Comparison of ENCODE assay signal across 19 cellular contexts in genomic region chr16:88936913-88937666, GRCh38. TPM values are rescaled to one million over a fixed set of nuclear protein-coding genes. Genes with fewer than 3 reads are reported as not detected.
DNase-seq lines count a peak whose midpoint lies in the region; ATAC-seq, FAIRE-seq and TF ChIP-seq lines count a peak whose summit lies in the region.
"Had no signal": no experiment of that assay in that cellular context is flagged by ENCODE, and none has a peak within 500 bp of the region (broad histone marks: within the 10 kb centered on the region; RNA-seq: fewer than 3 reads in every experiment).

No MANE protein-coding gene starts in this region.

- H3K27ac ChIP-seq in DOHH2 (ENCODE audit: low read depth, low read length) = peak overlapping the region; percentile 53
- H3K27ac ChIP-seq in K562 (ENCODE audit: extremely low read depth, low read depth, low read length) = no peak overlapping the region
- peak overlapping the region; percentile 8 to 22 (median 10) for H3K27ac ChIP-seq in right lobe of liver
- peak overlapping the region in 17 of 21 experiments; percentile 4 to 79 (median 58) for H3K27ac ChIP-seq in skin epidermis
- H3K27ac ChIP-seq: thoracic aorta had no signal

- H3K9me1 ChIP-seq in K562 (ENCODE audit: control insufficient read depth, insufficient read depth, low read length) = no peaks in the 10 kb centered on the region

- 97% methylated on average over 26 of the region's 34 CpGs for WGBS in K562 (ENCODE audit: insufficient coverage, low coverage, missing lambda C conversion rate)
- 45% methylated on average over 4 of the region's 34 CpGs for WGBS in right lobe of liver (ENCODE audit: insufficient coverage, low coverage, low lambda C conversion rate, missing lambda C conversion rate)

- no peaks in the 10 kb centered on the region for H3K9me2 ChIP-seq in DOHH2 (replicated peaks; ENCODE audit: control insufficient read depth, low read length)

- ATAC-seq in K562 = no peak
- ATAC-seq in right lobe of liver = no peak
- ATAC-seq in HG02970 (IDR thresholded peaks at IDR 0.05; ENCODE audit: low FRiP score, unreplicated experiment) = no peak
- ATAC-seq: effector memory CD8-positive, alpha-beta T cell had no signal

- POLR2A ChIA-PET in K562 (lab: Yijun Ruan, JAX) (no interaction called here), GM10248 (lab: Yijun Ruan, JAX) (no interaction called here)

- in situ Hi-C loops in K562 (cut with MboI) = no loop called here

- peaks cover 29% of the 10 kb centered on the region for H4K20me1 ChIP-seq in DOHH2 (ENCODE audit: control insufficient read depth, insufficient read depth, low read depth, low read length)
- H4K20me1 ChIP-seq in K562 (replicated peaks; ENCODE audit: control insufficient read depth, insufficient read depth, low read length) = peaks cover 6% of the 10 kb centered on the region; the same call in 1 of the 2 replicates

- no TSS peak for BruUV-seq in K562 (replicated peaks; lab: Mats Ljungman, UMichigan)

- peak overlapping the region; percentile 74 for H3K4me2 ChIP-seq in DOHH2 (ENCODE audit: low read length)
- no peak overlapping the region for H3K4me2 ChIP-seq in K562 (ENCODE audit: insufficient read depth, low read length)

- TF ChIP-seq POLR2A in K562 (conservative IDR thresholded peaks at IDR 0.05) (no peak), right lobe of liver (IDR thresholded peaks at IDR 0.05) (no peak)

- H3K9ac ChIP-seq in K562 (ENCODE audit: insufficient read depth in 1 of 2, low read depth in 2 of 2, low read length in 2 of 2) = peak overlapping the region in 1 of 2 experiments; percentile 52; a peak in 2 of 4 replicates

- H3K36me3 ChIP-seq in DOHH2 (ENCODE audit: control insufficient read depth, low read length) (peaks cover 60% of the 10 kb centered on the region), K562 (ENCODE audit: control insufficient read depth, insufficient read depth, low read length) (peaks cover 72% of the 10 kb centered on the region; the same call in 2 of the 3 replicates), right lobe of liver (no peaks in the 10 kb centered on the region)
- H3K36me3 ChIP-seq: thoracic aorta had no signal

- TF ChIP-seq CTCF in DOHH2 (IDR thresholded peaks at IDR 0.05; ENCODE audit: low read depth, low read length, poor library complexity, severe bottlenecking) (no peak), K562 (IDR thresholded peaks at IDR 0.05 in 2 of 3, conservative IDR thresholded peaks at IDR 0.05 in 1 of 3; ENCODE audit: insufficient read depth in 2 of 3, low read depth in 1 of 3, low read length in 3 of 3) (no peak), right lobe of liver (IDR thresholded peaks at IDR 0.05) (no peak), GM10248 (IDR thresholded peaks at IDR 0.05; ENCODE audit: control extremely low read depth, extremely low read depth, low read depth, missing control alignments) (no peak)

- intact Hi-C loops in K562 (cut with micrococcal nuclease) = no loop called here
- intact Hi-C loops in right lobe of liver (cut with DNase I) = no loop called here

- H3K79me2 ChIP-seq in DOHH2 (ENCODE audit: control insufficient read depth, low read length) (peaks cover 86% of the 10 kb centered on the region), K562 (ENCODE audit: control insufficient read depth, insufficient read depth, low read length) (peaks cover 86% of the 10 kb centered on the region)

- no peak overlapping the region for H2AFZ ChIP-seq in K562 (ENCODE audit: low read depth, low read length)

- no peak for TF ChIP-seq EP300 in K562 (IDR thresholded peaks at IDR 0.05; ENCODE audit: low read length)

- no peaks in the 10 kb centered on the region for H3K9me3 ChIP-seq in DOHH2 (ENCODE audit: control insufficient read depth, insufficient read depth, low read length)
- no peaks in the 10 kb centered on the region for H3K9me3 ChIP-seq in K562 (replicated peaks; ENCODE audit: control insufficient read depth, insufficient read depth, low read depth, low read length)
- no peaks in the 10 kb centered on the region for H3K9me3 ChIP-seq in right lobe of liver
- H3K9me3 ChIP-seq: thoracic aorta had no signal

- H3K4me1 ChIP-seq in DOHH2 (ENCODE audit: control insufficient read depth, low read length) (peaks cover 46% of the 10 kb centered on the region), K562 (replicated peaks in 1 of 2; ENCODE audit: control insufficient read depth in 2 of 2, insufficient read depth in 2 of 2, low read length in 2 of 2) (peaks cover 0 to 65% of the 10 kb centered on the region in 2 experiments; a peak in 2 of 5 replicates), right lobe of liver (no peaks in the 10 kb centered on the region)

- CTCF ChIA-PET in K562 (lab: Yijun Ruan, JAX; ENCODE audit: low intra/inter-chr PET ratio) = no interaction called here
- CTCF ChIA-PET in GM10248 (lab: Yijun Ruan, JAX) = interaction anchor here (1.4 kb wide), 1 partner anchor 230 kb away, joined by 6 read pairs; no protein-coding TSS in a partner anchor

- DNase-seq in K562 (ENCODE audit: extremely low read depth in 1 of 4, low spot score in 3 of 4) (no peak), right lobe of liver (peak in 1 of 3 donors; percentile 55), GM10248 (ENCODE audit: extremely low spot score) (no peak), NAMALWA (ENCODE audit: low spot score) (no peak)
- DNase-seq in activated effector memory CD4-positive, alpha-beta T cell treated with anti-CD3 and anti-CD28 coated beads, Interleukin-2, amount 50 U/mL, for 16 hours = no peak
- DNase-seq: activated CD8-positive, alpha-beta memory T cell treated with anti-CD3 and anti-CD28 coated beads, Interleukin-2, amount 50 U/mL, for 4 hours; activated naive CD4-positive, alpha-beta T cell treated with anti-CD3 and anti-CD28 coated beads, Interleukin-2, amount 50 U/mL, for 16 hours; Calu3; effector memory CD8-positive, alpha-beta T cell; NCI-H2107; NCI-H748 treated with DMSO at 0.1 percent for 48 hours had no signal

- no peaks in the 10 kb centered on the region for H3F3A ChIP-seq in DOHH2 (ENCODE audit: control insufficient read depth, insufficient read depth)

- H3K27me3 ChIP-seq in DOHH2 (ENCODE audit: control insufficient read depth, low read length) = no peaks in the 10 kb centered on the region
- no peaks in the 10 kb centered on the region for H3K27me3 ChIP-seq in K562 (ENCODE audit: control insufficient read depth in 2 of 2, insufficient read depth in 2 of 2, low read length in 2 of 2)
- peaks cover 0 to 10% of the 10 kb centered on the region in 2 donors for H3K27me3 ChIP-seq in right lobe of liver

- H3K4me3 ChIP-seq in DOHH2 (ENCODE audit: low read length) (peak overlapping the region; percentile 78), K562 (no peak overlapping the region), right lobe of liver (no peak overlapping the region), skin epidermis (peak overlapping the region in 1 of 7 experiments; percentile 4)
- H3K4me3 ChIP-seq: lung had no signal

- TF ChIP-seq RAD21 in K562 (CRISPR knock-in tag; conservative IDR thresholded peaks at IDR 0.05 in 1 of 2, IDR thresholded peaks at IDR 0.05 in 1 of 2) = no peak

- no peak for FAIRE-seq in K562 (lab: Jason Lieb, UNC)
- FAIRE-seq: GM18507 had no signal

TF ChIP-seq in K562, 482 proteins besides CTCF, POLR2A, EP300 and RAD21:
- peak; percentile 51 for TF ChIP-seq POLR2G (IDR thresholded peaks at IDR 0.05; ENCODE audit: low read depth, low read length)
- no peak for TF ChIP-seq ZNF445 (CRISPR knock-in tag; IDR thresholded peaks at IDR 0.05; ENCODE audit: low read depth)
- no peak for TF ChIP-seq SNIP1 (IDR thresholded peaks at IDR 0.05; ENCODE audit: low read depth)
- no peak for TF ChIP-seq ZBTB9 (CRISPR knock-in tag; IDR thresholded peaks at IDR 0.05)
TF ChIP-seq in K562: peak in this region for 1.

RNA-seq across cellular contexts. Expression of gene CBFA2T3, which starts 39.9 kb away (rescaled TPM):
- total RNA-seq in K562 (2011; cell fraction: chromatin; rRNA removed; ENCODE audit: low replicate concordance) = 73.4 and 198 TPM in 2 replicates
- total RNA-seq in K562 (2011; cell fraction: nucleolus; rRNA removed) = 67.4 and 69.3 TPM in 2 replicates
- total RNA-seq in K562 (2011; cell fraction: nucleoplasm; rRNA removed) = 45.3 and 67.3 TPM in 2 replicates
- total RNA-seq in K562 (2014; rRNA removed) = 13.5 and 20.8 TPM in 2 replicates
- 3.9 and 5.9 TPM in 2 replicates for total RNA-seq in K562 (2014; rRNA removed; fragmentation: Illumina TruSeq; extraction: Trizol)
- 6.7 and 7.8 TPM in 2 replicates for total RNA-seq in K562 (2015; rRNA removed; fragmentation: Illumina TruSeq; extraction: Trizol)
- 114 and 145 TPM in 2 replicates for total RNA-seq in K562 (2021)
- 6.4 and 11.3 TPM in 2 replicates for polyA plus RNA-seq in K562 (2011; rRNA removed)
- 5.6 and 15.0 TPM in 2 replicates for polyA plus RNA-seq in K562 (2011; cell fraction: cytosol; rRNA removed)
- polyA plus RNA-seq in K562 (2011; cell fraction: nucleus; rRNA removed) = 67.2 and 126 TPM in 2 replicates
- 55.0 and 86.5 TPM in 2 replicates for polyA plus RNA-seq in K562 (2012)
- polyA plus RNA-seq in K562 (2014; fragmentation: Illumina TruSeq; extraction: Trizol) = 24.2 and 46.3 TPM in 2 replicates
- polyA plus RNA-seq in K562 (2014; fragmentation: Nextera tagmentation; extraction: Ambion mirVana) = 1 to 10 TPM; 2.3 to 2.7 TPM
- polyA plus RNA-seq in K562 (2014; rRNA removed) = 34.3 and 35.3 TPM in 2 replicates
- 9.5 and 9.7 TPM in 2 replicates for polyA minus RNA-seq in K562 (2011; rRNA and poly(A)+ RNA removed)
- 32.1 and 46.1 TPM in 2 replicates for polyA minus RNA-seq in K562 (2011; cell fraction: cytosol; rRNA and poly(A)+ RNA removed)
- 21.1 and 34.5 TPM in 2 replicates for polyA minus RNA-seq in K562 (2011; cell fraction: nucleus; rRNA and poly(A)+ RNA removed)
- total RNA-seq in right lobe of liver = 1 to 10 TPM; 2.5 to 9.8 (median 4.2) TPM
- total RNA-seq: Calu3, M059J, osteocyte had no signal
